24 cellular contexts compared by ENCODE assay signal in genomic region chr1:212129781-212130180, GRCh38.
"Had no signal": no experiment of that assay in that cellular context is flagged by ENCODE, and none has a peak within 500 bp of the region (broad histone marks: within the 10 kb centered on the region; RNA-seq: fewer than 3 reads in every experiment).

No MANE protein-coding gene starts in this region.

- H3K4me3 ChIP-seq: MG63, SJSA1, SK-N-MC had no signal

- H3K27me3 ChIP-seq: MG63, SJSA1 had no signal

- H3K36me3 ChIP-seq: MG63 had no signal

- H3K9me3 ChIP-seq: MG63, SJSA1 had no signal

- H3K4me1 ChIP-seq: SJSA1 had no signal

- DNase-seq: IMR-90, Karpas-422, KG1, MG63, NCI-H1092, NCI-H1105 treated with DMSO at 0.1 percent for 48 hours, NCI-H1417 treated with DMSO at 0.1 percent for 48 hours, NCI-H146, NCI-H1694 treated with DMSO at 0.1 percent for 48 hours, NCI-H1930, NCI-H2081, NCI-H2107, NCI-H226, NCI-H446, NCI-H510A, NCI-H524 treated with DMSO at 0.1 percent for 48 hours, NCI-H69, NCI-H774, Right ventricle myocardium superior, RPMI8226, SIG-M5 had no signal

- H3K27ac ChIP-seq: SJSA1, SK-N-MC had no signal

- FAIRE-seq: RCC 7860 had no signal
